ENCODE assay signal across 15 cellular contexts in the genomic region with DNA sequence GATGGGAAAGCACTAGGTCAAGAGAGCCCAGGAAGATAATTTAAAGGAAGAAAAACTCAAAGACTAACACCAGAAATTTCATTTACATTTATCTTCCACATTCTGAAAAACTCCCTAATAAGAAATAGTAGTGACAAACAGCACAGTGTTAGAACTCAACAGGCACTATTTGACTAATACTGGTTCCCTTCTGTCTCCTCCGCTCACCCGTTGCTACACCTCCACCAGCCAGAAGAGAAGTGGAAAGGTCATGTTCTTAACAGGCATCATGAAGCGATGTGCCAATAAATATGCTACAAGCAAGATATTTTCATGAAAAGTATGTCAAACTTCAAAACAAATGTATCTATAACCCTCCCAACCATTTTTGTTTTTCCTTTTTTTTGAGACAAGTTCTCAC. TPM values are rescaled to one million over a fixed set of nuclear protein-coding genes. Genes with fewer than 3 reads are reported as not detected.
DNase-seq lines count a peak whose midpoint lies in the region; ATAC-seq and TF ChIP-seq lines count a peak whose summit lies in the region.
"Had no signal": no experiment of that assay in that cellular context is flagged by ENCODE, and none has a peak within 500 bp of the region (broad histone marks: within the 10 kb centered on the region; RNA-seq: fewer than 3 reads in every experiment).

No MANE protein-coding gene starts in this region.

- TF ChIP-seq CTCF in left ventricle myocardium inferior (IDR thresholded peaks at IDR 0.05; ENCODE audit: borderline replicate concordance) (no peak), thoracic aorta (IDR thresholded peaks at IDR 0.05) (no peak), hepatocyte (IDR thresholded peaks at IDR 0.05; ENCODE audit: poor library complexity) (no peak)

- H3K27ac ChIP-seq in left ventricle myocardium inferior (replicated peaks) (no peak overlapping the region), right cardiac atrium (ENCODE audit: low read length) (no peak overlapping the region), thoracic aorta (no peak overlapping the region), hepatocyte (no peak overlapping the region)
- H3K27ac ChIP-seq: heart right ventricle had no signal

- no peak overlapping the region for H2AFZ ChIP-seq in hepatocyte

- H3K79me2 ChIP-seq in hepatocyte, result peaks cover 99% of the 10 kb centered on the region

- peaks cover 90% of the 10 kb centered on the region for H4K20me1 ChIP-seq in hepatocyte (ENCODE audit: insufficient read depth, poor library complexity, severe bottlenecking)

- H3K9me3 ChIP-seq in left ventricle myocardium inferior (replicated peaks) (no peaks in the 10 kb centered on the region), right cardiac atrium (ENCODE audit: control insufficient read depth, low read length) (no peaks in the 10 kb centered on the region), adipocyte (ENCODE audit: control insufficient read depth, low read length) (no peaks in the 10 kb centered on the region), thoracic aorta (no peaks in the 10 kb centered on the region), hepatocyte (ENCODE audit: low read depth) (no peaks in the 10 kb centered on the region)
- H3K9me3 ChIP-seq: heart right ventricle, mucosa of descending colon had no signal

- DNase-seq in left ventricle myocardium inferior (no peak), right cardiac atrium (no peak), adipocyte (ENCODE audit: low read depth) (no peak), thoracic aorta (ENCODE audit: low spot score) (no peak), NCI-H2107 treated with DMSO at 0.1 percent for 48 hours (lab: John Stamatoyannopoulos, UW; ENCODE audit: unreplicated experiment) (no peak), NCI-H1694 treated with DMSO at 0.1 percent for 48 hours (lab: John Stamatoyannopoulos, UW) (no peak), hepatocyte (ENCODE audit: low spot score) (no peak)
- DNase-seq: activated naive CD4-positive, alpha-beta T cell treated with Interleukin-2 at 50 U/mL for 16 hours; effector CD4-positive, alpha-beta T cell; heart right ventricle; mucosa of descending colon; NCI-H1694; stimulated activated naive CD4-positive, alpha-beta T cell treated with Interleukin-2 at 50 U/mL for 16 hours had no signal

- intact Hi-C loops in left ventricle myocardium inferior (cut with micrococcal nuclease) (loop anchor here (10.0 kb wide), 2 partner anchors 51 to 141 kb away; no protein-coding TSS in a partner anchor), right cardiac atrium (cut with DNase I) (loop anchor here in 1 of 4 donors (10.0 kb wide), 2 partner anchors 51 to 101 kb away; no protein-coding TSS in a partner anchor)

- no peaks in the 10 kb centered on the region for H3K36me3 ChIP-seq in left ventricle myocardium inferior
- no peaks in the 10 kb centered on the region for H3K36me3 ChIP-seq in adipocyte (ENCODE audit: control insufficient read depth, insufficient read depth, low read length, severe bottlenecking)
- H3K36me3 ChIP-seq in thoracic aorta, result no peaks in the 10 kb centered on the region
- H3K36me3 ChIP-seq in hepatocyte (replicated peaks; ENCODE audit: insufficient read depth, low read depth), result no peaks in the 10 kb centered on the region
- H3K36me3 ChIP-seq: heart right ventricle had no signal

- ATAC-seq in right cardiac atrium (no peak), HG02759 (IDR thresholded peaks at IDR 0.05; ENCODE audit: unreplicated experiment) (peak; percentile 49), thoracic aorta (ENCODE audit: insufficient number of reproducible peaks, low FRiP score, low read depth) (no peak)
- ATAC-seq: mucosa of descending colon, WTC11 had no signal

- H3K4me1 ChIP-seq in left ventricle myocardium inferior (peaks cover 79% of the 10 kb centered on the region), right cardiac atrium (ENCODE audit: control insufficient read depth, insufficient read depth, low read length) (peaks cover 4% of the 10 kb centered on the region), adipocyte (ENCODE audit: control insufficient read depth, insufficient read depth, low read length) (peaks cover 27% of the 10 kb centered on the region), thoracic aorta (ENCODE audit: control insufficient read depth in 1 of 2, low read depth in 2 of 2) (peaks cover 42 to 52% of the 10 kb centered on the region in 2 donors), hepatocyte (ENCODE audit: insufficient read depth) (peaks cover 11% of the 10 kb centered on the region)

- no peak overlapping the region for H3K9ac ChIP-seq in adipocyte (ENCODE audit: low read length)

- peak overlapping the region; percentile 13 for H3K4me3 ChIP-seq in left ventricle myocardium inferior
- H3K4me3 ChIP-seq in right cardiac atrium (ENCODE audit: low read length), result no peak overlapping the region
- peak overlapping the region; percentile 8 for H3K4me3 ChIP-seq in adipocyte (ENCODE audit: low read length)
- peak overlapping the region; percentile 99 for H3K4me3 ChIP-seq in thoracic aorta
- H3K4me3 ChIP-seq in hepatocyte, result no peak overlapping the region
- H3K4me3 ChIP-seq: mucosa of descending colon had no signal

- no peaks in the 10 kb centered on the region for H3K9me2 ChIP-seq in hepatocyte (replicated peaks; ENCODE audit: insufficient read depth)

- no peak overlapping the region for H3K4me2 ChIP-seq in hepatocyte

- H3K27me3 ChIP-seq in left ventricle myocardium inferior (ENCODE audit: low read depth) (no peaks in the 10 kb centered on the region), right cardiac atrium (ENCODE audit: control insufficient read depth, insufficient read depth) (no peaks in the 10 kb centered on the region), adipocyte (replicated peaks; ENCODE audit: control insufficient read depth, insufficient read depth, low read length) (no peaks in the 10 kb centered on the region), thoracic aorta (replicated peaks; ENCODE audit: insufficient read depth) (no peaks in the 10 kb centered on the region), hepatocyte (no peaks in the 10 kb centered on the region)
- H3K27me3 ChIP-seq: heart right ventricle had no signal

- 69% methylated on average over 3 of the region's 3 CpGs for WGBS in right cardiac atrium
- WGBS in hepatocyte (ENCODE audit: low lambda C conversion rate, missing lambda C conversion rate), result 87% methylated on average over 3 of the region's 3 CpGs

RNA-seq across cellular contexts. Expression of gene ROCK1, which starts 5.7 kb away (rescaled TPM):
- total RNA-seq in left ventricle myocardium inferior, result 34.9 TPM
- 10 to 100 TPM; 30.3 to 41.6 (median 36.7) TPM for total RNA-seq in right cardiac atrium
- 13.3 TPM for polyA plus RNA-seq in right cardiac atrium
- total RNA-seq in thoracic aorta, result 100 to 1,000 TPM in 1 of 2 donors, 10 to 100 TPM in 1; 95.4 to 108 TPM
- total RNA-seq in hepatocyte, result 41.7 and 42.1 TPM in 2 replicates
- 22.5 and 29.9 TPM in 2 replicates for polyA plus RNA-seq in hepatocyte

Comparison
In these comparisons a context has a peak if more than half of its experiments do, and no peak if none do; other contexts are left out.
1. H3K4me3 ChIP-seq: peak in left ventricle myocardium inferior (single experiment), adipocyte (single experiment) and thoracic aorta (single experiment); none in right cardiac atrium (single experiment) and hepatocyte (single experiment).